14 cellular contexts compared by ENCODE assay signal in genomic region chr2:37664190-37664751, GRCh38. TPM values are rescaled to one million over a fixed set of nuclear protein-coding genes. Genes with fewer than 3 reads are reported as not detected.
DNase-seq lines count a peak whose midpoint lies in the region; ATAC-seq, FAIRE-seq and TF ChIP-seq lines count a peak whose summit lies in the region.
"Had no signal": no experiment of that assay in that cellular context is flagged by ENCODE, and none has a peak within 500 bp of the region (broad histone marks: within the 10 kb centered on the region; RNA-seq: fewer than 3 reads in every experiment).

No MANE protein-coding gene starts in this region.

- TF ChIP-seq POLR2A in esophagus muscularis mucosa (IDR thresholded peaks at IDR 0.05; ENCODE audit: low read depth): no peak
- no peak for TF ChIP-seq POLR2A in HepG2 (IDR thresholded peaks at IDR 0.05; ENCODE audit: insufficient read depth in 1 of 2, low read depth in 2 of 2, low read length in 2 of 2)

- H3K36me3 Mint-ChIP-seq in activated CD4-positive, alpha-beta memory T cell treated with anti-CD3 and anti-CD28 coated beads for 36 hours: peaks cover 7% of the 10 kb centered on the region
- H3K36me3 Mint-ChIP-seq in activated CD4-positive, alpha-beta memory T cell treated with anti-CD3 and anti-CD28 coated beads, Interleukin-2, amount 10 ng/mL, durations not matched to agents 7 days and 5 days (ENCODE audit: low read depth): peaks cover 79% of the 10 kb centered on the region
- H3K36me3 Mint-ChIP-seq in WTC11: peaks cover 6% of the 10 kb centered on the region

- H3K4me3 Mint-ChIP-seq in activated CD4-positive, alpha-beta memory T cell treated with anti-CD3 and anti-CD28 coated beads for 36 hours: no peak overlapping the region
- H3K4me3 Mint-ChIP-seq in activated CD4-positive, alpha-beta memory T cell treated with anti-CD3 and anti-CD28 coated beads, Interleukin-2, amount 10 ng/mL, durations not matched to agents 7 days and 5 days: no peak overlapping the region
- H3K4me3 Mint-ChIP-seq in WTC11: no peak overlapping the region
- H3K4me3 Mint-ChIP-seq: activated CD4-positive, alpha-beta T cell treated with anti-CD3 and anti-CD28 coated beads, Interleukin-2, amount 10 ng/mL, durations not matched to agents 7 days and 5 days; activated naive CD4-positive, alpha-beta T cell treated with anti-CD3 and anti-CD28 coated beads for 36 hours had no signal

- H3K36me3 ChIP-seq in esophagus muscularis mucosa (peaks cover 0 to 18% (median 4%) of the 10 kb centered on the region in 4 donors), skeletal muscle tissue (ENCODE audit: control insufficient read depth in 3 of 3, insufficient read depth in 3 of 3, low read length in 3 of 3) (peaks cover 0 to 8% (median 2%) of the 10 kb centered on the region in 3 donors), HepG2 (replicated peaks in 1 of 2; ENCODE audit: control insufficient read depth in 1 of 2, insufficient read depth in 2 of 2, low read length in 2 of 2) (no peaks in the 10 kb centered on the region)

- H3K27me3 Mint-ChIP-seq in activated CD4-positive, alpha-beta memory T cell treated with anti-CD3 and anti-CD28 coated beads for 36 hours: no peaks in the 10 kb centered on the region
- no peaks in the 10 kb centered on the region for H3K27me3 Mint-ChIP-seq in activated CD4-positive, alpha-beta memory T cell treated with anti-CD3 and anti-CD28 coated beads, Interleukin-2, amount 10 ng/mL, durations not matched to agents 7 days and 5 days
- peaks cover 9% of the 10 kb centered on the region for H3K27me3 Mint-ChIP-seq in WTC11 (ENCODE audit: low read depth)
- H3K27me3 Mint-ChIP-seq: activated CD4-positive, alpha-beta T cell treated with anti-CD3 and anti-CD28 coated beads, Interleukin-2, amount 10 ng/mL, durations not matched to agents 7 days and 5 days; naive B cell had no signal

- H3K4me1 Mint-ChIP-seq in activated CD4-positive, alpha-beta memory T cell treated with anti-CD3 and anti-CD28 coated beads for 36 hours (ENCODE audit: low read depth): peaks cover 79% of the 10 kb centered on the region
- H3K4me1 Mint-ChIP-seq in activated CD4-positive, alpha-beta memory T cell treated with anti-CD3 and anti-CD28 coated beads, Interleukin-2, amount 10 ng/mL, durations not matched to agents 7 days and 5 days: peaks cover 65% of the 10 kb centered on the region
- H3K4me1 Mint-ChIP-seq in WTC11: peaks cover 59% of the 10 kb centered on the region

- intact Hi-C loops in activated CD4-positive, alpha-beta memory T cell treated with anti-CD3 and anti-CD28 coated beads for 36 hours (cut with micrococcal nuclease): no loop called here
- intact Hi-C loops in esophagus muscularis mucosa (cut with DNase I) (no loop called here), HepG2 (cut with micrococcal nuclease; ENCODE audit: unreplicated experiment) (no loop called here)

- H3K27ac ChIP-seq in esophagus muscularis mucosa (replicated peaks in 1 of 4) (peak overlapping the region; percentile 52 to 98 (median 96)), skeletal muscle tissue (ENCODE audit: low read depth, low read length) (peak overlapping the region; percentile 19), HepG2 (ENCODE audit: extremely low read length, insufficient read depth, low read length) (no peak overlapping the region)

- WGBS in esophagus muscularis mucosa: 57% methylated on average over 4 of the region's 4 CpGs
- 31% methylated on average over 4 of the region's 4 CpGs for WGBS in HepG2 (ENCODE audit: low lambda C conversion rate)

- peak overlapping the region; percentile 19 for H3K27ac Mint-ChIP-seq in activated CD4-positive, alpha-beta memory T cell treated with anti-CD3 and anti-CD28 coated beads for 36 hours
- no peak overlapping the region for H3K27ac Mint-ChIP-seq in activated CD4-positive, alpha-beta memory T cell treated with anti-CD3 and anti-CD28 coated beads, Interleukin-2, amount 10 ng/mL, durations not matched to agents 7 days and 5 days
- no peak overlapping the region for H3K27ac Mint-ChIP-seq in WTC11
- H3K27ac Mint-ChIP-seq: activated CD4-positive, alpha-beta T cell treated with anti-CD3 and anti-CD28 coated beads, Interleukin-2, amount 10 ng/mL, durations not matched to agents 7 days and 5 days; activated naive CD4-positive, alpha-beta T cell treated with anti-CD3 and anti-CD28 coated beads for 36 hours had no signal

- peaks cover 87 to 98% (median 94%) of the 10 kb centered on the region in 4 donors for H3K4me1 ChIP-seq in esophagus muscularis mucosa
- H3K4me1 ChIP-seq in skeletal muscle tissue (ENCODE audit: control insufficient read depth in 3 of 3, insufficient read depth in 3 of 3, low read length in 3 of 3): peaks cover 57 to 72% (median 67%) of the 10 kb centered on the region in 3 donors
- no peaks in the 10 kb centered on the region for H3K4me1 ChIP-seq in HepG2 (ENCODE audit: insufficient read depth, low read length)

- no peak for FAIRE-seq in HepG2 (lab: Jason Lieb, UNC)

- no peak for TF ChIP-seq RAD21 in HepG2 (CRISPR knock-in tag; IDR thresholded peaks at IDR 0.05)

- H3K79me2 ChIP-seq in HepG2 (ENCODE audit: insufficient read depth, low read length): no peaks in the 10 kb centered on the region

- no peak overlapping the region for H3K4me2 ChIP-seq in HepG2 (ENCODE audit: low read depth, low read length)

- CTCF ChIA-PET in activated CD4-positive, alpha-beta memory T cell treated with anti-CD3 and anti-CD28 coated beads for 36 hours (lab: Charles Lee): no interaction called here
- CTCF ChIA-PET in activated CD4-positive, alpha-beta memory T cell treated with anti-CD3 and anti-CD28 coated beads, Interleukin-2, amount 10 ng/mL, durations not matched to agents 7 days and 5 days (lab: Charles Lee): no interaction called here
- CTCF ChIA-PET in HepG2 (lab: Yijun Ruan, JAX; ENCODE audit: low intra/inter-chr PET ratio, low total read pairs) (no interaction called here), WTC11 (lab: Charles Lee) (no interaction called here)

- no peaks in the 10 kb centered on the region for H4K20me1 ChIP-seq in HepG2 (ENCODE audit: insufficient read depth, low read length)

- DNase-seq in activated CD4-positive, alpha-beta memory T cell treated with anti-CD3 and anti-CD28 coated beads for 36 hours: no peak
- no peak for DNase-seq in activated CD4-positive, alpha-beta memory T cell treated with anti-CD3 and anti-CD28 coated beads, Interleukin-2, amount 10 ng/mL, durations not matched to agents 7 days and 5 days
- DNase-seq in Kasumi-1 (lab: John Stamatoyannopoulos, UW) (peak; percentile 28 to 62), esophagus muscularis mucosa (ENCODE audit: extremely low spot score) (no peak), HepG2 (ENCODE audit: low spot score) (no peak), WTC11 (ENCODE audit: low spot score) (no peak)
- no peak for DNase-seq in activated naive CD4-positive, alpha-beta T cell treated with Interleukin-2 at 50 U/mL for 16 hours
- DNase-seq: activated CD4-positive, alpha-beta T cell treated with anti-CD3 and anti-CD28 coated beads, Interleukin-2, amount 10 ng/mL, durations not matched to agents 7 days and 5 days; activated naive CD4-positive, alpha-beta T cell treated with anti-CD3 and anti-CD28 coated beads for 36 hours; naive B cell; NCI-H2029; NK-92 treated with Interleukin-12 subunit alpha and Interleukin-12 subunit beta, amount 100 ng/mL, for 24 hours had no signal

- in situ Hi-C loops in HepG2 (cut with HindIII; ENCODE audit: extremely low pct_ligation_motif_present, low pct_unique_long_range_greater_than_20kb): no loop called here

- H3K4me3 ChIP-seq in esophagus muscularis mucosa: no peak overlapping the region
- no peak overlapping the region for H3K4me3 ChIP-seq in skeletal muscle tissue (ENCODE audit: low read length in 3 of 3)
- H3K4me3 ChIP-seq in HepG2 (replicated peaks in 1 of 3; ENCODE audit: insufficient read depth in 1 of 3, low read depth in 2 of 3, low read length in 3 of 3): no peak overlapping the region

- no peaks in the 10 kb centered on the region for H3K9me3 ChIP-seq in esophagus muscularis mucosa
- no peaks in the 10 kb centered on the region for H3K9me3 ChIP-seq in skeletal muscle tissue (ENCODE audit: control insufficient read depth in 3 of 3, low read length in 3 of 3)
- H3K9me3 ChIP-seq in HepG2 (ENCODE audit: low read length): no peaks in the 10 kb centered on the region

- POLR2A ChIA-PET in activated CD4-positive, alpha-beta memory T cell treated with anti-CD3 and anti-CD28 coated beads for 36 hours (lab: Charles Lee): no interaction called here
- POLR2A ChIA-PET in activated CD4-positive, alpha-beta memory T cell treated with anti-CD3 and anti-CD28 coated beads, Interleukin-2, amount 10 ng/mL, durations not matched to agents 7 days and 5 days (lab: Charles Lee): no interaction called here
- POLR2A ChIA-PET in HepG2 (lab: Yijun Ruan, JAX) (no interaction called here), WTC11 (lab: Charles Lee) (no interaction called here)

- H2AFZ ChIP-seq in HepG2 (ENCODE audit: low read length): no peak overlapping the region

- no peaks in the 10 kb centered on the region for H3K27me3 ChIP-seq in esophagus muscularis mucosa
- H3K27me3 ChIP-seq in skeletal muscle tissue (ENCODE audit: control insufficient read depth in 3 of 3, insufficient read depth in 3 of 3, low read length in 3 of 3): no peaks in the 10 kb centered on the region
- H3K27me3 ChIP-seq in HepG2 (ENCODE audit: control insufficient read depth in 1 of 2, insufficient read depth in 2 of 2, low read length in 2 of 2): peaks cover 3 to 25% of the 10 kb centered on the region in 2 experiments; a peak in 4 of 5 replicates

- H3K9ac ChIP-seq in skeletal muscle tissue (ENCODE audit: low read depth in 1 of 3, low read length in 3 of 3) (no peak overlapping the region), HepG2 (ENCODE audit: insufficient read depth, low read depth, low read length) (no peak overlapping the region)

- H3K9me3 Mint-ChIP-seq in activated CD4-positive, alpha-beta memory T cell treated with anti-CD3 and anti-CD28 coated beads for 36 hours: no peaks in the 10 kb centered on the region
- H3K9me3 Mint-ChIP-seq in activated CD4-positive, alpha-beta memory T cell treated with anti-CD3 and anti-CD28 coated beads, Interleukin-2, amount 10 ng/mL, durations not matched to agents 7 days and 5 days: no peaks in the 10 kb centered on the region
- no peaks in the 10 kb centered on the region for H3K9me3 Mint-ChIP-seq in WTC11
- H3K9me3 Mint-ChIP-seq: activated CD4-positive, alpha-beta T cell treated with anti-CD3 and anti-CD28 coated beads, Interleukin-2, amount 10 ng/mL, durations not matched to agents 7 days and 5 days; activated naive CD4-positive, alpha-beta T cell treated with anti-CD3 and anti-CD28 coated beads for 36 hours; naive B cell had no signal

- no TSS peak for BruUV-seq in HepG2 (replicated peaks; lab: Mats Ljungman, UMichigan)

- TF ChIP-seq EP300 in esophagus muscularis mucosa (IDR thresholded peaks at IDR 0.05) (no peak), HepG2 (IDR thresholded peaks at IDR 0.05; ENCODE audit: low read depth in 2 of 2, low read length in 2 of 2) (no peak), HepG2 (CRISPR knock-in tag; IDR thresholded peaks at IDR 0.05; ENCODE audit: borderline replicate concordance) (no peak)

- no peak for ATAC-seq in HepG2
- ATAC-seq in WTC11: no peak
- ATAC-seq: HCT116 had no signal

- TF ChIP-seq CTCF in esophagus muscularis mucosa (IDR thresholded peaks at IDR 0.05): no peak
- no peak for TF ChIP-seq CTCF in HepG2 (CRISPR knock-in tag; IDR thresholded peaks at IDR 0.05)
- no peak for TF ChIP-seq CTCF in WTC11 (IDR thresholded peaks at IDR 0.05)

RNA-seq across cellular contexts. Expression of gene CDC42EP3, which starts 7.2 kb away (rescaled TPM):
- total RNA-seq in activated CD4-positive, alpha-beta memory T cell treated with anti-CD3 and anti-CD28 coated beads for 36 hours: 10 to 100 TPM; 24.0 to 24.8 TPM
- total RNA-seq in activated CD4-positive, alpha-beta memory T cell treated with anti-CD3 and anti-CD28 coated beads, Interleukin-2, amount 10 ng/mL, durations not matched to agents 7 days and 5 days: 10 to 100 TPM; 51.1 to 52.2 TPM
- total RNA-seq in esophagus muscularis mucosa: 100 to 1,000 TPM in 2 of 4 donors, 10 to 100 TPM in 2; 67.7 to 217 (median 112) TPM
- total RNA-seq in skeletal muscle tissue: 3.7 TPM
- total RNA-seq in HepG2 (2016; rRNA removed; fragmentation: Illumina TruSeq; extraction: Trizol): not detected in 2 replicates
- total RNA-seq in HepG2 (2016; cell fraction: cytosol; rRNA removed; fragmentation: Illumina TruSeq; extraction: Trizol; ENCODE audit: low read depth): not detected in 2 replicates
- total RNA-seq in HepG2 (2016; cell fraction: insoluble cytoplasmic fraction; rRNA removed; fragmentation: Illumina TruSeq; extraction: Trizol): not detected in 2 replicates
- not detected in 2 replicates for total RNA-seq in HepG2 (2016; cell fraction: membrane; rRNA removed; fragmentation: Illumina TruSeq; extraction: Trizol)
- not detected in 2 replicates for total RNA-seq in HepG2 (2016; cell fraction: nucleus; rRNA removed; fragmentation: Illumina TruSeq; extraction: Trizol)
- polyA plus RNA-seq in HepG2 (2011; rRNA removed): 0.01 TPM in 1 of 2 replicates, not detected in the other
- 0.07 and 0.10 TPM in 2 replicates for polyA plus RNA-seq in HepG2 (2011; cell fraction: cytosol; rRNA removed)
- polyA plus RNA-seq in HepG2 (2011; cell fraction: nucleus; rRNA removed): not detected in 2 replicates
- not detected in 2 replicates for polyA plus RNA-seq in HepG2 (2012)
- not detected in 2 replicates for polyA plus RNA-seq in HepG2 (2016; cell fraction: cytosol; fragmentation: Illumina TruSeq; extraction: Trizol; ENCODE audit: low read depth)
- 0.04 TPM in 1 of 2 replicates, not detected in the other for polyA plus RNA-seq in HepG2 (2016; cell fraction: insoluble cytoplasmic fraction; fragmentation: Illumina TruSeq; extraction: Trizol; ENCODE audit: low read depth)
- polyA plus RNA-seq in HepG2 (2016; cell fraction: membrane; fragmentation: Illumina TruSeq; extraction: Trizol; ENCODE audit: low read depth): 0.05 TPM in 1 of 2 replicates, not detected in the other
- not detected in 2 replicates for polyA plus RNA-seq in HepG2 (2016; cell fraction: nucleus; fragmentation: Illumina TruSeq; extraction: Trizol; ENCODE audit: insufficient read depth, low read depth)
- polyA minus RNA-seq in HepG2 (2011; rRNA and poly(A)+ RNA removed; ENCODE audit: low replicate concordance): 4.4 TPM in 1 of 2 replicates, not detected in the other
- polyA minus RNA-seq in HepG2 (2011; cell fraction: cytosol; rRNA and poly(A)+ RNA removed): not detected in 2 replicates
- not detected in 2 replicates for polyA minus RNA-seq in HepG2 (2011; cell fraction: nucleus; rRNA and poly(A)+ RNA removed)
- 21.2 to 31.5 TPM (median 21.8 TPM) in 3 replicates for total RNA-seq in WTC11 (2021)

Comparison
In these comparisons a context has a peak if more than half of its experiments do, and no peak if none do; other contexts are left out.
1. DNase-seq: peak in Kasumi-1 (2 of 2); none in activated CD4-positive, alpha-beta memory T cell treated with anti-CD3 and anti-CD28 coated beads for 36 hours (single experiment), activated CD4-positive, alpha-beta memory T cell treated with anti-CD3 and anti-CD28 coated beads, Interleukin-2, amount 10 ng/mL, durations not matched to agents 7 days and 5 days (single experiment), esophagus muscularis mucosa (single experiment), activated naive CD4-positive, alpha-beta T cell treated with Interleukin-2 at 50 U/mL for 16 hours (single experiment), HepG2 (single experiment) and WTC11 (single experiment).